In the genomic region with DNA sequence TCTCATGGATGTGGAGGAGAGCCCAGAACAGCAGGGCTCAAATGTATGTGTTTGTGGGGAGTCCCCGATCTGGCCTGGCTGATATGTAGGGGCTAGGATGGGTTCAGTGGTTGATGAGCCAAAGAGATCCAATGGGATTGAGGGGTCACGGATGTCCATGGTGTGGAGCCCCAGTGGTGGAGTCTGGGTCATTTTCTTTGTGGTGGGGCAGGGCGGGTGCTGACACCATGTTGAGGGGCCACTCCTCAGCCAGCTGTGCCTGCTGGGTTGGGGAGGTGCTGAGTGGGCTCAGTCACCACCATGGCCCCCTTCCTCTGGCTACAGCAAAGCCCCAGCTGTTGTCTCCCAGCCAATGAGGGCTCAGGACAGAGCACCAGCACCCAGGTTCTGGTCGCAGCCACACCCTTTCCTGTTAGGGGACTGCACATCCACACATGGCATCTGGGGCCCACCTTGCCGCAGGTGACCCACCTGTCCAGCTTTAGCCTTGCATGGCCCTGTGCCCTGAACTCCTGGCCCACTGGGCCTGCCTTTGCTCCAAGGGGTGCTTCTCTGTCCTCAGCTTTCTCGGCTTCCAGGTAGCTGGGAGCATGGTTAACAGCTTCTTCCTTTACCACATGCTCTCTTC, we compare ENCODE assay signal across 17 cellular contexts. TPM values are rescaled to one million over a fixed set of nuclear protein-coding genes. Genes with fewer than 3 reads are reported as not detected.
DNase-seq lines count a peak whose midpoint lies in the region; ATAC-seq and TF ChIP-seq lines count a peak whose summit lies in the region.
"Had no signal": no experiment of that assay in that cellular context is flagged by ENCODE, and none has a peak within 500 bp of the region (broad histone marks: within the 10 kb centered on the region; RNA-seq: fewer than 3 reads in every experiment).

No MANE protein-coding gene starts in this region.

- H3K4me3 Mint-ChIP-seq in CD4-positive, alpha-beta memory T cell: no peak overlapping the region
- H3K4me3 Mint-ChIP-seq: CD14-positive monocyte, GM23338 had no signal

- no peaks in the 10 kb centered on the region for H3K36me3 Mint-ChIP-seq in CD4-positive, alpha-beta memory T cell
- H3K36me3 Mint-ChIP-seq: naive B cell had no signal

- no peaks in the 10 kb centered on the region for H3K9me2 ChIP-seq in SU-DHL-6 (replicated peaks; ENCODE audit: insufficient read depth, low read length)

- no peak for ATAC-seq in stimulated activated naive CD8-positive, alpha-beta T cell treated with anti-CD3 and anti-CD28 coated beads, Interleukin-15, Interleukin-2, amounts not matched to agents 100 U/mL and 50 U/mL, for 24 hours
- ATAC-seq: GM23338 had no signal

- POLR2A ChIA-PET in CD4-positive, alpha-beta memory T cell (lab: Charles Lee; ENCODE audit: partially characterized antibody): no interaction called here

- no peaks in the 10 kb centered on the region for H4K20me1 ChIP-seq in SU-DHL-6 (ENCODE audit: low read depth, low read length)

- intact Hi-C loops in CD4-positive, alpha-beta memory T cell (cut with micrococcal nuclease): loop anchor here (5.0 kb wide), 1 partner anchor 70 kb away; no protein-coding TSS in a partner anchor
- intact Hi-C loops in left ventricle myocardium inferior (cut with micrococcal nuclease): no loop called here

- H3K27ac ChIP-seq in CD4-positive, alpha-beta memory T cell (ENCODE audit: low read depth, low read length): no peak overlapping the region
- peak overlapping the region; percentile 39 for H3K27ac ChIP-seq in SU-DHL-6 (ENCODE audit: low read depth, low read length)
- H3K27ac ChIP-seq in left ventricle myocardium inferior (replicated peaks): peak overlapping the region; percentile 38
- H3K27ac ChIP-seq: ascending aorta had no signal

- no peaks in the 10 kb centered on the region for H3K9me3 ChIP-seq in CD4-positive, alpha-beta memory T cell (ENCODE audit: control insufficient read depth in 1 of 2, low read length in 2 of 2)
- no peaks in the 10 kb centered on the region for H3K9me3 ChIP-seq in SU-DHL-6 (ENCODE audit: insufficient read depth, low read length)
- no peaks in the 10 kb centered on the region for H3K9me3 ChIP-seq in left ventricle myocardium inferior (replicated peaks)
- no peaks in the 10 kb centered on the region for H3K9me3 ChIP-seq in MG63
- H3K9me3 ChIP-seq: ascending aorta had no signal

- CTCF ChIA-PET in CD4-positive, alpha-beta memory T cell (lab: Charles Lee; ENCODE audit: partially characterized antibody): no interaction called here

- no peak overlapping the region for H3K4me3 ChIP-seq in CD4-positive, alpha-beta memory T cell (ENCODE audit: low read length in 2 of 2)
- H3K4me3 ChIP-seq in SU-DHL-6 (ENCODE audit: insufficient read depth, low read length, poor library complexity, severe bottlenecking) (no peak overlapping the region), left ventricle myocardium inferior (no peak overlapping the region), MG63 (no peak overlapping the region)
- H3K4me3 ChIP-seq: ascending aorta, GM23338 had no signal

- H3K9me3 Mint-ChIP-seq in CD4-positive, alpha-beta memory T cell: no peaks in the 10 kb centered on the region
- H3K9me3 Mint-ChIP-seq: GM23338, naive B cell had no signal

- no peaks in the 10 kb centered on the region for H3K27me3 Mint-ChIP-seq in CD4-positive, alpha-beta memory T cell

- H3K9ac ChIP-seq in SU-DHL-6 (ENCODE audit: low read length): no peak overlapping the region

- H3K4me2 ChIP-seq in SU-DHL-6 (ENCODE audit: low read depth, low read length, poor library complexity, severe bottlenecking): peak overlapping the region; percentile 15
- H3K4me2 ChIP-seq: GM23338 had no signal

- H3K36me3 ChIP-seq in CD4-positive, alpha-beta memory T cell (ENCODE audit: insufficient read depth, low read length): no peaks in the 10 kb centered on the region
- H3K36me3 ChIP-seq in SU-DHL-6 (ENCODE audit: low read length): no peaks in the 10 kb centered on the region
- no peaks in the 10 kb centered on the region for H3K36me3 ChIP-seq in left ventricle myocardium inferior
- no peaks in the 10 kb centered on the region for H3K36me3 ChIP-seq in MG63
- H3K36me3 ChIP-seq: ascending aorta had no signal

- H3K27me3 ChIP-seq in CD4-positive, alpha-beta memory T cell (ENCODE audit: insufficient read depth, low read length): peaks cover 3% of the 10 kb centered on the region
- H3K27me3 ChIP-seq in SU-DHL-6 (ENCODE audit: low read length): no peaks in the 10 kb centered on the region
- no peaks in the 10 kb centered on the region for H3K27me3 ChIP-seq in left ventricle myocardium inferior (ENCODE audit: low read depth)
- H3K27me3 ChIP-seq in MG63: no peaks in the 10 kb centered on the region
- H3K27me3 ChIP-seq: ascending aorta had no signal

- H3K79me2 ChIP-seq in SU-DHL-6 (ENCODE audit: insufficient read depth, low read length): no peaks in the 10 kb centered on the region

- no peak for DNase-seq in CD4-positive, alpha-beta memory T cell
- DNase-seq in left ventricle myocardium inferior (no peak), NCI-H2171 (lab: John Stamatoyannopoulos, UW) (no peak), MG63 (no peak), NCI-H128 (lab: John Stamatoyannopoulos, UW; ENCODE audit: unreplicated experiment) (no peak)
- peak; percentile 2 for DNase-seq in stimulated activated naive CD8-positive, alpha-beta T cell treated with anti-CD3 and anti-CD28 coated beads, Interleukin-15, Interleukin-2, amounts not matched to agents 100 U/mL and 50 U/mL, for 24 hours
- DNase-seq: activated CD4-positive, alpha-beta T cell treated with anti-CD3 and anti-CD28 coated beads for 1 hour; DND-41; hippocampal formation; naive B cell; NCI-H2081 treated with DMSO at 0.1 percent for 48 hours; NCI-H748 treated with DMSO at 0.1 percent for 48 hours; RPMI8226 had no signal

- no peak overlapping the region for H2AFZ ChIP-seq in SU-DHL-6 (ENCODE audit: low read depth, low read length, severe bottlenecking)
- H2AFZ ChIP-seq: GM23338 had no signal

- H3K4me1 ChIP-seq in CD4-positive, alpha-beta memory T cell (ENCODE audit: insufficient read depth, low read length): peaks cover 11% of the 10 kb centered on the region
- peaks cover 36% of the 10 kb centered on the region for H3K4me1 ChIP-seq in left ventricle myocardium inferior

- TF ChIP-seq CTCF in SU-DHL-6 (IDR thresholded peaks at IDR 0.05; ENCODE audit: insufficient read depth, low read length, poor library complexity, severe bottlenecking): no peak
- TF ChIP-seq CTCF in left ventricle myocardium inferior (IDR thresholded peaks at IDR 0.05; ENCODE audit: borderline replicate concordance): no peak

- peaks cover 4 to 20% (median 9%) of the 10 kb centered on the region in 4 donors for H3K4me1 Mint-ChIP-seq in CD4-positive, alpha-beta memory T cell

- no peaks in the 10 kb centered on the region for H3F3A ChIP-seq in SU-DHL-6 (ENCODE audit: insufficient read depth)

- H3K27ac Mint-ChIP-seq in CD4-positive, alpha-beta memory T cell: peak overlapping the region in 4 of 7 donors; percentile 55 to 75 (median 66)
- H3K27ac Mint-ChIP-seq: GM23338 had no signal

RNA-seq across cellular contexts. Expression of a gene that starts 3.2 kb away (rescaled TPM):
- under 1 TPM; 0.36 to 0.76 TPM for total RNA-seq in CD4-positive, alpha-beta memory T cell
- under 1 TPM in 1 of 2 donors, not detected in 1; 0.05 TPM for polyA plus RNA-seq in CD4-positive, alpha-beta memory T cell
- total RNA-seq in left ventricle myocardium inferior: 2.9 TPM
- total RNA-seq in MG63 (2014; rRNA removed; shearing (Covaris generic); ENCODE audit: low replicate concordance): 10.5 and 12.8 TPM in 2 replicates
